In the genomic region with DNA sequence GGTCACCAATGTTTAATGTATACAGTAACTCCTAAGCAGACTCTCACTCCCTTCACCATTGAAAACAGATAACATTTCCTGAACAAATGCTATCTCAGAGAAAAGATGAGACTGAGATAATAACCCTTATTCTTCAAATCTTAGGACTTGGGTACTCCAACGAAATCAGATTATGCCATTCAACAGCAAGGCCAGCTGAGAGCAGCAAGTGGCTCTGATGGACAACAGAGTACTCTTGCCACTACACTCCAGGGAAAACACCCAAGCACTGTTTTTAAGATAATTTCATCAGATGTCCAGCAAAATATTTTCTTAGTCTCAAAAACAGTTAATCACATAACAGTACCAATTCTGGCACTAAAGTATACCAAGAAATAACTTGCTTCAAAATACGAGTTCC, we compare ENCODE assay signal across 18 cellular contexts.
"Had no signal": no experiment of that assay in that cellular context is flagged by ENCODE, and none has a peak within 500 bp of the region (broad histone marks: within the 10 kb centered on the region; RNA-seq: fewer than 3 reads in every experiment).

No MANE protein-coding gene starts in this region.

- H3K27ac ChIP-seq: epithelial cell of prostate, esophagus muscularis mucosa, left lung, lower lobe of right lung, sigmoid colon, skin epidermis had no signal

- DNase-seq: effector memory CD8-positive, alpha-beta T cell; gastrocnemius medialis; glutamatergic neuron; immature natural killer cell; left lung; lower lobe of right lung; sigmoid colon; stimulated activated CD4-positive, alpha-beta T cell treated with anti-CD3 and anti-CD28 coated beads, Interleukin-12 subunit alpha, Interleukin-12 subunit beta, amount 100 ng/mL, for 4 hours; stimulated activated naive CD4-positive, alpha-beta T cell treated with Interleukin-2 at 50 U/mL for 16 hours had no signal

- H3K36me3 ChIP-seq: gastrocnemius medialis, lower lobe of right lung had no signal

- H3K27ac Mint-ChIP-seq: dendritic cell treated with granulocyte-macrophage colony-stimulating factor and Interleukin-4, amounts not matched to agents 40 ng/mL and 50 ng/mL, for 4 days; immature natural killer cell; memory B cell; mesothelial cell of epicardium; nephron; type B pancreatic cell had no signal

- H3K9me3 Mint-ChIP-seq: dendritic cell treated with granulocyte-macrophage colony-stimulating factor and Interleukin-4, amounts not matched to agents 40 ng/mL and 50 ng/mL, for 4 days; effector memory CD8-positive, alpha-beta T cell; immature natural killer cell; memory B cell had no signal

- ATAC-seq: effector memory CD8-positive, alpha-beta T cell; gastrocnemius medialis; left lung; lower lobe of right lung had no signal

- H3K4me3 ChIP-seq: esophagus muscularis mucosa, gastrocnemius medialis, left lung, lower lobe of right lung, right atrium auricular region, sigmoid colon, skin epidermis had no signal

- H3K27me3 Mint-ChIP-seq: dendritic cell treated with granulocyte-macrophage colony-stimulating factor and Interleukin-4, amounts not matched to agents 40 ng/mL and 50 ng/mL, for 4 days; effector memory CD8-positive, alpha-beta T cell; memory B cell; type B pancreatic cell had no signal

- H3K27me3 ChIP-seq: esophagus muscularis mucosa, gastrocnemius medialis, left lung, right atrium auricular region, sigmoid colon had no signal

- H3K4me3 Mint-ChIP-seq: dendritic cell treated with granulocyte-macrophage colony-stimulating factor and Interleukin-4, amounts not matched to agents 40 ng/mL and 50 ng/mL, for 4 days; memory B cell; mesothelial cell of epicardium; nephron; type B pancreatic cell had no signal

- H3K9me3 ChIP-seq: esophagus muscularis mucosa, gastrocnemius medialis, left lung, sigmoid colon had no signal
